In the genomic region with DNA sequence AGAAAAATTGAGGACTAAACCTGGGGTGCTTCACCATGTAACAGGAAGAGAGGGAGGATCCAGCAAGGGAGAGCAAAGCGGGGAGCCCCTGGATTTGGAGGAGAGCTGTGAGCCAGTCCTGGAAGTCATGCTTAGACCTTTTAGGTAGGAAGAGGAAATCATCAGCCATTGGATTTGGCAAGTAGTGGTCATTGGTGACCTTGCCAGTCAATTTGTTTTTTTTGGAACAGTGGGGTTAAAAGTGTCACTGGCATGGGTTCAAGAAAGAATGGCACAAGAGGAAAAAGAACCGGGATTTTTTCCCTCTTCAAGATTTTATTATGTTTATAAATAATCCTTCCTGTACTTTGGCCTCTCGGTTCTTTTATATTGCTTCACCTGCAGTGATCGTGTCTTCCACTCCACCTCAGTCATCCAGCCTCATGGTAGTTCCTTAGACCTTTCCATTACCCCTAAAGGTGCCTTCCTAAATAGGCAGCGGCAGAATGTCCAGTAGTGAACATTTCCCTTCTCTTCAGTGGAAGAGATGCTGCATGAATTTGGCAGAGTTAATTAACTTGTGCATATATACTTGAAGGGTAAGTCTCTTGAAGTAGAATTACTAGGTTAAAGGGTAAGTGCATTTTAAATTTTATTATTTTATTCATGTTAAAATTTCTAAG, we compare ENCODE assay signal across 16 cellular contexts.
DNase-seq lines count a peak whose midpoint lies in the region; ATAC-seq, FAIRE-seq and TF ChIP-seq lines count a peak whose summit lies in the region.
"Had no signal": no experiment of that assay in that cellular context is flagged by ENCODE, and none has a peak within 500 bp of the region (broad histone marks: within the 10 kb centered on the region; RNA-seq: fewer than 3 reads in every experiment).

No MANE protein-coding gene starts in this region.

- no peak overlapping the region for H3K4me3 Mint-ChIP-seq in chondrocyte (ENCODE audit: unreplicated experiment)
- H3K4me3 Mint-ChIP-seq in neural crest cell, result no peak overlapping the region

- DNase-seq in Right ventricle myocardium inferior (ENCODE audit: missing footprints), result no peak
- no peak for DNase-seq in heart right ventricle
- DNase-seq in chondrocyte (ENCODE audit: low spot score), result no peak
- no peak for DNase-seq in neural crest cell (ENCODE audit: low read depth, low spot score)
- no peak for DNase-seq in frontal cortex (ENCODE audit: low spot score in 2 of 2)
- DNase-seq in stimulated activated CD4-positive, alpha-beta T cell treated with anti-CD3 and anti-CD28 coated beads, Interleukin-15, amount 100 ng/mL, for 24 hours, result no peak
- no peak for DNase-seq in NCI-H1092 (lab: John Stamatoyannopoulos, UW)
- DNase-seq: COR-L47, DMS53, NCI-H2081 treated with DMSO at 0.1 percent for 48 hours, NCI-H510A treated with DMSO at 0.1 percent for 48 hours, PC-9 had no signal

- H3K27me3 ChIP-seq in heart right ventricle (no peaks in the 10 kb centered on the region), HUES48 (ENCODE audit: control insufficient read depth, insufficient read depth, low read length) (no peaks in the 10 kb centered on the region)
- H3K27me3 ChIP-seq: BLaER1 treated with 17β-estradiol and CSF1 and Interleukin-3, amounts not matched to agents 10 nM and 100 nM had no signal

- H3K4me3 ChIP-seq in heart right ventricle (no peak overlapping the region), HUES48 (ENCODE audit: low read depth, low read length) (no peak overlapping the region)
- H3K4me3 ChIP-seq: BLaER1 treated with 17β-estradiol and CSF1 and Interleukin-3, amounts not matched to agents 10 nM and 100 nM; K562; PC-9 had no signal

- H3K9me3 Mint-ChIP-seq in chondrocyte (ENCODE audit: low read depth) (no peaks in the 10 kb centered on the region), neural crest cell (no peaks in the 10 kb centered on the region)

- H3K36me3 ChIP-seq in heart right ventricle, result peaks cover 0 to 42% (median 4%) of the 10 kb centered on the region in 9 donors
- H3K36me3 ChIP-seq in HUES48 (ENCODE audit: control insufficient read depth, insufficient read depth, low read length), result peaks cover 7% of the 10 kb centered on the region; the same call in 1 of the 2 replicates

- peak overlapping the region; percentile 22 for H3K27ac Mint-ChIP-seq in chondrocyte (ENCODE audit: unreplicated experiment)
- peak overlapping the region; percentile 36 for H3K27ac Mint-ChIP-seq in neural crest cell (ENCODE audit: unreplicated experiment)

- TF ChIP-seq CTCF in heart right ventricle (IDR thresholded peaks at IDR 0.05) (no peak), chondrocyte (IDR thresholded peaks at IDR 0.05) (no peak), neural crest cell (conservative IDR thresholded peaks at IDR 0.05) (no peak)

- H3K9ac ChIP-seq in HUES48 (ENCODE audit: low read depth, low read length), result no peak overlapping the region
- H3K9ac ChIP-seq: BLaER1 treated with 17β-estradiol and CSF1 and Interleukin-3, amounts not matched to agents 10 nM and 100 nM had no signal

- H3K4me1 Mint-ChIP-seq in chondrocyte (ENCODE audit: low read depth), result peaks cover 46% of the 10 kb centered on the region
- H3K4me1 Mint-ChIP-seq in neural crest cell, result peaks cover 58% of the 10 kb centered on the region

- H3K27me3 Mint-ChIP-seq in chondrocyte (ENCODE audit: low read depth) (no peaks in the 10 kb centered on the region), neural crest cell (ENCODE audit: low read depth) (no peaks in the 10 kb centered on the region)

- ATAC-seq in Right ventricle myocardium inferior, result peak; percentile 27
- ATAC-seq in heart right ventricle, result no peak
- ATAC-seq: HCT116, K562 had no signal

- FAIRE-seq in frontal cortex (lab: Jason Lieb, UNC), result no peak
- FAIRE-seq: K562 had no signal

- peaks cover 3 to 93% (median 73%) of the 10 kb centered on the region in 9 donors for H3K4me1 ChIP-seq in heart right ventricle
- H3K4me1 ChIP-seq in HUES48 (ENCODE audit: control insufficient read depth, insufficient read depth, low read length), result peaks cover 69% of the 10 kb centered on the region

- 48 to 52% methylated on average over 5 of the region's 5 CpGs for WGBS in heart right ventricle, 2 donors

- intact Hi-C loops in Right ventricle myocardium inferior (cut with DNase I) (no loop called here), heart right ventricle (cut with DNase I) (loop anchor here in 2 of 10 donors (10.0 kb wide), 2 partner anchors 94 to 354 kb away; no protein-coding TSS in a partner anchor)

- H3K9me3 ChIP-seq in heart right ventricle, result no peaks in the 10 kb centered on the region
- no peaks in the 10 kb centered on the region for H3K9me3 ChIP-seq in HUES48 (ENCODE audit: control insufficient read depth, insufficient read depth, low read length)
- H3K9me3 ChIP-seq: BLaER1 treated with 17β-estradiol and CSF1 and Interleukin-3, amounts not matched to agents 10 nM and 100 nM had no signal

- peaks cover 16% of the 10 kb centered on the region for H3K36me3 Mint-ChIP-seq in chondrocyte (ENCODE audit: low read depth)
- H3K36me3 Mint-ChIP-seq in neural crest cell (ENCODE audit: low read depth), result peaks cover 10% of the 10 kb centered on the region

- H3K27ac ChIP-seq in heart right ventricle (peak overlapping the region in 1 of 10 donors; percentile 17), HUES48 (ENCODE audit: low read depth, low read length) (peak overlapping the region; percentile 58)
- H3K27ac ChIP-seq: BLaER1 treated with 17β-estradiol and CSF1 and Interleukin-3, amounts not matched to agents 10 nM and 100 nM; PC-9 had no signal
